Comparison of ENCODE assay signal across 9 cellular contexts in the genomic region with DNA sequence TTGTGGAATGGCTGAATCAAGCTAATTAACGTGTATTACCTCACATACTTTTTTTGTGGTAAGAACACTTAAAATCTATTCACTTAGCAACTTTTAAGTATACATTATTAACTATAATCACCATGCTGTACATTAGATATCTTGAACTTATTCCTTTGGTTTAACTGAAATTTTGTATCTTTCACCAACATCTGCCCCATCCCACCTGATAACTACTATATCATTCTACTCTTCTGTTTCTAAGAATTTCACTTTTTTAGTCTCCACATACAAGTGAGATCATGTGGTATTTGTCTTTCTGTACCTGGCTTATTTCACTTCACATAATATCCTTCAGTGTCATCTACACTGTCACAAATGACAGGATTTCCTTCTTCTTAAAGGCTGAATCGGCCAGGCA. TPM values are rescaled to one million over a fixed set of nuclear protein-coding genes. Genes with fewer than 3 reads are reported as not detected.
"Had no signal": no experiment of that assay in that cellular context is flagged by ENCODE, and none has a peak within 500 bp of the region (broad histone marks: within the 10 kb centered on the region; RNA-seq: fewer than 3 reads in every experiment).

No MANE protein-coding gene starts in this region.

- H3K4me3 ChIP-seq: GM23338, HAP-1 had no signal

- ATAC-seq: GM23338, HCT116, HepG2 had no signal

- H3K36me3 ChIP-seq: HAP-1 had no signal

- FAIRE-seq: H1, H54, HepG2 had no signal

- DNase-seq: HFFc6, KG1 had no signal

RNA-seq across cellular contexts. Expression of gene OR10G7, which starts 57.0 kb away (rescaled TPM):
- total RNA-seq: GM23338, H1, HepG2, HFFc6, HT1080 had no signal
